20 cellular contexts compared by ENCODE assay signal in genomic region chr6:104531591-104531990, GRCh38.
"Had no signal": no experiment of that assay in that cellular context is flagged by ENCODE, and none has a peak within 500 bp of the region (broad histone marks: within the 10 kb centered on the region; RNA-seq: fewer than 3 reads in every experiment).

No MANE protein-coding gene starts in this region.

- H3K4me3 ChIP-seq: ovary, upper lobe of left lung had no signal

- H3K27ac Mint-ChIP-seq: activated T-cell treated with anti-CD3 and anti-CD28 coated beads, Interleukin-2, amount 50 U/mL, for 72 hours; effector memory CD8-positive, alpha-beta T cell; naive thymus-derived CD4-positive, alpha-beta T cell had no signal

- DNase-seq: activated CD4-positive, alpha-beta T cell treated with anti-CD3 and anti-CD28 coated beads for 1 hour; activated CD8-positive, alpha-beta memory T cell treated with anti-CD3 and anti-CD28 coated beads for 24 hours; activated CD8-positive, alpha-beta memory T cell treated with anti-CD3 and anti-CD28 coated beads, Interleukin-2, amount 50 U/mL, for 48 hours; activated effector memory CD4-positive, alpha-beta T cell treated with anti-CD3 and anti-CD28 coated beads, Interleukin-2, amount 50 U/mL, for 16 hours; activated naive CD4-positive, alpha-beta T cell treated with anti-CD3 and anti-CD28 coated beads, Interleukin-2, amount 50 U/mL, for 16 hours; activated T-cell treated with anti-CD3 and anti-CD28 coated beads, Interleukin-2, amount 50 U/mL, for 72 hours; cerebellar nuclear complex; effector memory CD8-positive, alpha-beta T cell; foreskin fibroblast; glutamatergic neuron; hippocampal formation; naive thymus-derived CD4-positive, alpha-beta T cell; ovary; stimulated activated CD4-positive, alpha-beta T cell treated with anti-CD3 and anti-CD28 coated beads, Interleukin-2, amount 100 ng/mL, for 24 hours; stimulated activated naive CD4-positive, alpha-beta T cell treated with Interleukin-2 at 50 U/mL for 16 hours; substantia nigra; T-helper 2 cell; upper lobe of left lung; WERI-Rb-1 had no signal

- H3K4me3 Mint-ChIP-seq: activated T-cell treated with anti-CD3 and anti-CD28 coated beads, Interleukin-2, amount 50 U/mL, for 72 hours; effector memory CD8-positive, alpha-beta T cell; naive thymus-derived CD4-positive, alpha-beta T cell had no signal

- H3K36me3 ChIP-seq: ovary, upper lobe of left lung, WERI-Rb-1 had no signal

- H3K27me3 ChIP-seq: ovary, upper lobe of left lung had no signal

- H3K9me3 ChIP-seq: ovary, upper lobe of left lung had no signal

- ATAC-seq: activated T-cell treated with anti-CD3 and anti-CD28 coated beads, Interleukin-2, amount 50 U/mL, for 72 hours; effector memory CD8-positive, alpha-beta T cell; left lobe of liver; naive thymus-derived CD4-positive, alpha-beta T cell had no signal

- H3K36me3 Mint-ChIP-seq: naive thymus-derived CD4-positive, alpha-beta T cell had no signal

- H3K27ac ChIP-seq: ovary, WERI-Rb-1 had no signal
